ENCODE assay signal across 21 cellular contexts in genomic region chr7:92088266-92088665, GRCh38. TPM values are rescaled to one million over a fixed set of nuclear protein-coding genes. Genes with fewer than 3 reads are reported as not detected.
DNase-seq lines count a peak whose midpoint lies in the region; ATAC-seq and TF ChIP-seq lines count a peak whose summit lies in the region.
"Had no signal": no experiment of that assay in that cellular context is flagged by ENCODE, and none has a peak within 500 bp of the region (broad histone marks: within the 10 kb centered on the region; RNA-seq: fewer than 3 reads in every experiment).

No MANE protein-coding gene starts in this region.

- no peaks in the 10 kb centered on the region for H3K27me3 Mint-ChIP-seq in central memory CD8-positive, alpha-beta T cell
- no peaks in the 10 kb centered on the region for H3K27me3 Mint-ChIP-seq in progenitor cell of endocrine pancreas
- H3K27me3 Mint-ChIP-seq in activated CD4-positive, alpha-beta T cell treated with anti-CD3 and anti-CD28 coated beads, Interleukin-2, amount 10 ng/mL, durations not matched to agents 24 days and 14 days = no peaks in the 10 kb centered on the region
- H3K27me3 Mint-ChIP-seq: CD4-positive, alpha-beta memory T cell; CD4-positive, CD25-positive, alpha-beta regulatory T cell; CD8-positive, alpha-beta memory T cell had no signal

- no peak for TF ChIP-seq EP300 in SK-N-SH (IDR thresholded peaks at IDR 0.05; ENCODE audit: borderline replicate concordance in 1 of 2, low read depth in 1 of 2, low read length in 1 of 2)

- H3K9me3 Mint-ChIP-seq in central memory CD8-positive, alpha-beta T cell = no peaks in the 10 kb centered on the region
- peaks cover 9% of the 10 kb centered on the region for H3K9me3 Mint-ChIP-seq in progenitor cell of endocrine pancreas (ENCODE audit: low read depth)
- H3K9me3 Mint-ChIP-seq in activated CD4-positive, alpha-beta T cell treated with anti-CD3 and anti-CD28 coated beads, Interleukin-2, amount 10 ng/mL, durations not matched to agents 24 days and 14 days = no peaks in the 10 kb centered on the region
- H3K9me3 Mint-ChIP-seq: CD8-positive, alpha-beta memory T cell had no signal

- in situ Hi-C loops in GM13977 (cut with MboI; ENCODE audit: low pct_unique_long_range_greater_than_20kb, low sequenced_read_pairs, unreplicated experiment) = no loop called here

- H3K4me2 ChIP-seq in SK-N-SH = no peak overlapping the region
- H3K4me2 ChIP-seq: BLaER1 had no signal

- H3K79me2 ChIP-seq in SK-N-SH (ENCODE audit: insufficient read depth) = no peaks in the 10 kb centered on the region

- no peaks in the 10 kb centered on the region for H3K4me1 ChIP-seq in SK-N-SH (ENCODE audit: control insufficient read depth in 1 of 2, insufficient read depth in 2 of 2, low read depth in 1 of 2, low read length in 1 of 2)
- H3K4me1 ChIP-seq: BE2C, BLaER1, Caco-2 had no signal

- H3K4me3 Mint-ChIP-seq in central memory CD8-positive, alpha-beta T cell = no peak overlapping the region
- no peak overlapping the region for H3K4me3 Mint-ChIP-seq in progenitor cell of endocrine pancreas (ENCODE audit: low read depth)
- H3K4me3 Mint-ChIP-seq in activated CD4-positive, alpha-beta T cell treated with anti-CD3 and anti-CD28 coated beads, Interleukin-2, amount 10 ng/mL, durations not matched to agents 24 days and 14 days = no peak overlapping the region
- H3K4me3 Mint-ChIP-seq: CD14-positive monocyte; CD4-positive, CD25-positive, alpha-beta regulatory T cell; CD8-positive, alpha-beta memory T cell had no signal

- DNase-seq in SK-N-SH = no peak
- DNase-seq in central memory CD8-positive, alpha-beta T cell (ENCODE audit: low spot score in 2 of 2) = no peak
- no peak for DNase-seq in progenitor cell of endocrine pancreas (ENCODE audit: low spot score, unreplicated experiment)
- no peak for DNase-seq in activated CD4-positive, alpha-beta T cell treated with anti-CD3 and anti-CD28 coated beads, Interleukin-2, amount 10 ng/mL, durations not matched to agents 24 days and 14 days
- no peak for DNase-seq in NCI-H524 (lab: John Stamatoyannopoulos, UW)
- DNase-seq in GM13977 (ENCODE audit: low spot score) = no peak
- DNase-seq: 8988T; ACHN; BE2C; C1 segment of cervical spinal cord; Caco-2; Calu3; CD4-positive, alpha-beta memory T cell; CD4-positive, CD25-positive, alpha-beta regulatory T cell; CD8-positive, alpha-beta memory T cell; DMS79 treated with DMSO at 0.1 percent for 48 hours; GF-D8 had no signal

- peak overlapping the region; percentile 26 for H3K27ac Mint-ChIP-seq in central memory CD8-positive, alpha-beta T cell (ENCODE audit: low read depth)
- peak overlapping the region; percentile 45 for H3K27ac Mint-ChIP-seq in progenitor cell of endocrine pancreas
- H3K27ac Mint-ChIP-seq in activated CD4-positive, alpha-beta T cell treated with anti-CD3 and anti-CD28 coated beads, Interleukin-2, amount 10 ng/mL, durations not matched to agents 24 days and 14 days = no peak overlapping the region
- H3K27ac Mint-ChIP-seq: CD14-positive monocyte; CD4-positive, CD25-positive, alpha-beta regulatory T cell had no signal

- ATAC-seq in SK-N-SH treated with all-trans-retinoic acid at 6 μM for 48 hours = no peak
- no peak for ATAC-seq in central memory CD8-positive, alpha-beta T cell (replicated peaks; ENCODE audit: extremely low read depth, poor library complexity, severe bottlenecking)

- no peak for TF ChIP-seq CTCF in SK-N-SH (IDR thresholded peaks at IDR 0.05)
- TF ChIP-seq CTCF in 22Rv1 (IDR thresholded peaks at IDR 0.05) = no peak
- TF ChIP-seq CTCF in progenitor cell of endocrine pancreas (IDR thresholded peaks at IDR 0.05; ENCODE audit: unreplicated experiment) = no peak
- TF ChIP-seq CTCF in GM13977 (IDR thresholded peaks at IDR 0.05; ENCODE audit: extremely low read depth, insufficient read depth, missing control alignments) = no peak

- H3K4me1 Mint-ChIP-seq in central memory CD8-positive, alpha-beta T cell = no peaks in the 10 kb centered on the region
- peaks cover 2% of the 10 kb centered on the region for H3K4me1 Mint-ChIP-seq in progenitor cell of endocrine pancreas (ENCODE audit: low read depth)
- H3K4me1 Mint-ChIP-seq in activated CD4-positive, alpha-beta T cell treated with anti-CD3 and anti-CD28 coated beads, Interleukin-2, amount 10 ng/mL, durations not matched to agents 24 days and 14 days = no peaks in the 10 kb centered on the region
- H3K4me1 Mint-ChIP-seq: CD14-positive monocyte; CD4-positive, alpha-beta memory T cell; CD4-positive, CD25-positive, alpha-beta regulatory T cell; CD8-positive, alpha-beta memory T cell had no signal

- 94% methylated on average over 1 of the region's 1 CpG for WGBS in SK-N-SH (ENCODE audit: low lambda C conversion rate)

- no peaks in the 10 kb centered on the region for H3K27me3 ChIP-seq in SK-N-SH (ENCODE audit: insufficient read depth)
- H3K27me3 ChIP-seq: BE2C, BLaER1 had no signal

- H3K9me3 ChIP-seq in SK-N-SH = no peaks in the 10 kb centered on the region; the same call in 1 of the 2 replicates
- H3K9me3 ChIP-seq: BE2C, Caco-2 had no signal

- no peak overlapping the region for H3K4me3 ChIP-seq in SK-N-SH (ENCODE audit: low read depth in 2 of 2, low read length in 1 of 2)
- H3K4me3 ChIP-seq: BLaER1 had no signal

- no peak for TF ChIP-seq RAD21 in SK-N-SH (IDR thresholded peaks at IDR 0.05; ENCODE audit: low read length)

- POLR2A ChIA-PET in SK-N-SH (lab: Yijun Ruan, JAX) = no interaction called here

- H3K36me3 ChIP-seq in SK-N-SH (replicated peaks in 1 of 2; ENCODE audit: control insufficient read depth in 1 of 2, insufficient read depth in 2 of 2, low read length in 1 of 2) = peaks cover 73 to 96% of the 10 kb centered on the region in 2 experiments

- H2AFZ ChIP-seq in SK-N-SH (ENCODE audit: low read depth) = no peak overlapping the region

- no peaks in the 10 kb centered on the region for H3K9me2 ChIP-seq in SK-N-SH

- H3K9ac ChIP-seq in SK-N-SH = no peak overlapping the region
- H3K9ac ChIP-seq: BLaER1 had no signal

- peaks cover 8% of the 10 kb centered on the region for H3F3A ChIP-seq in SK-N-SH (replicated peaks; ENCODE audit: insufficient read depth)

- intact Hi-C loops in activated CD4-positive, alpha-beta T cell treated with anti-CD3 and anti-CD28 coated beads, Interleukin-2, amount 10 ng/mL, durations not matched to agents 24 days and 14 days (cut with micrococcal nuclease) = no loop called here

- CTCF ChIA-PET in SK-N-SH (lab: Yijun Ruan, JAX) = interaction anchor here (1.0 kb wide), 1 partner anchor 8 kb away, joined by 3 read pairs; no protein-coding TSS in a partner anchor

- H3K36me3 Mint-ChIP-seq in central memory CD8-positive, alpha-beta T cell (ENCODE audit: insufficient read depth) = peaks cover 51% of the 10 kb centered on the region
- H3K36me3 Mint-ChIP-seq in progenitor cell of endocrine pancreas (ENCODE audit: insufficient read depth) = peaks cover 59% of the 10 kb centered on the region
- peaks cover 44% of the 10 kb centered on the region for H3K36me3 Mint-ChIP-seq in activated CD4-positive, alpha-beta T cell treated with anti-CD3 and anti-CD28 coated beads, Interleukin-2, amount 10 ng/mL, durations not matched to agents 24 days and 14 days (ENCODE audit: low read depth)

- H3K27ac ChIP-seq in SK-N-SH (ENCODE audit: low read depth in 2 of 2, low read length in 1 of 2) = no peak overlapping the region
- peak overlapping the region; percentile 25 for H3K27ac ChIP-seq in 22Rv1
- H3K27ac ChIP-seq: BLaER1 had no signal

- no peaks in the 10 kb centered on the region for H4K20me1 ChIP-seq in SK-N-SH (ENCODE audit: insufficient read depth)
- H4K20me1 ChIP-seq: BLaER1 had no signal

TF ChIP-seq in SK-N-SH treated with all-trans-retinoic acid at 6 μM for 48 hours, 23 proteins besides CTCF, POLR2A, EP300 and RAD21:
- TF ChIP-seq ZFP30 (CRISPR knock-in tag; IDR thresholded peaks at IDR 0.05) = no peak
- peak; percentile 96 for TF ChIP-seq ZNF8 (CRISPR knock-in tag; IDR thresholded peaks at IDR 0.05)

TF ChIP-seq in SK-N-SH, 30 proteins besides CTCF, POLR2A, EP300 and RAD21:
- TF ChIP-seq NFIC (IDR thresholded peaks at IDR 0.05; ENCODE audit: borderline replicate concordance) = no peak
- no peak for TF ChIP-seq TEAD4 (IDR thresholded peaks at IDR 0.05; ENCODE audit: borderline replicate concordance, insufficient read depth)

RNA-seq across cellular contexts. Expression of gene CYP51A1, which starts 46.0 kb away (rescaled TPM):
- 4.3 and 4.7 TPM in 2 replicates for polyA plus RNA-seq in SK-N-SH (2012; rRNA removed)
- 8.8 and 12.1 TPM in 2 replicates for polyA plus RNA-seq in SK-N-SH (2012; cell fraction: cytosol; rRNA removed)
- 3.2 and 3.6 TPM in 2 replicates for polyA plus RNA-seq in SK-N-SH (2012; cell fraction: nucleus; rRNA removed)
- total RNA-seq in progenitor cell of endocrine pancreas = 79.8 and 89.8 TPM in 2 replicates
- 103 and 106 TPM in 2 replicates for total RNA-seq in activated CD4-positive, alpha-beta T cell treated with anti-CD3 and anti-CD28 coated beads, Interleukin-2, amount 10 ng/mL, durations not matched to agents 24 days and 14 days
